Comparison of ENCODE assay signal across 8 cellular contexts in the genomic region with DNA sequence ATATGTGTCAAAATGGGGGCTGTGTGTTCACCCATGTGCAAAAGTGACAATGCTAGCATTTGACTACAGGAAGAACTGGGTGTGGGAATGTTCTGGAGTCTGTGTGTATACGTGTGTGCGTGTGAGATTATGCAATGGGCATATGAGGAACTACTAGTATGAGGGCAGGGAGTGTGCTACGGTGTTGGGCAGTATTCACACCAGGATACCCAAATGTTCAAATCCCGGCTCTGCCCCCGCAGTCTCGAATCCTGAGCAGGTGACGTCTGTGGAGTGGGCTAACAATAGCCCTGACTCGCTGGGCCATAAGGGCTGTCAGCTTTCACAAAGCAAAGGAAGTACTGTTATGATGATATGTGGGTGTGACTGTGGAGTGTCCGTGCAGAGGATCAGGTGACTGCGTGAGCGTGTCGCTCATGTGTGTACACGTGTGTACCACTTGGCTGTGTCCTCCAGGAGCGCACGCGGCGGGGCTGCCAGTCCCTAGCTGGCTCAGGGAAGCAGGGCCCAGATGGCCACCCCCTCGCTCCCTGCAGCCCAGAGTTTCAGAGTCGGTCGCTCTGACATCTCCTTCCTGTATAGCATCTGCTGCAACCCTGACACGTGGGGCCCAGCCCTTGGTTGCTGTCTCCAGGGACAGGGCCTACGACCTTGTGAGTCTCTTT.
A peak's percentile ranks its signal among the peaks of the same experiment; 100 is the strongest.
DNase-seq lines count a peak whose midpoint lies in the region; ATAC-seq and TF ChIP-seq lines count a peak whose summit lies in the region.

No MANE protein-coding gene starts in this region.

- ATAC-seq in GM21526 (IDR thresholded peaks at IDR 0.05; ENCODE audit: low FRiP score, unreplicated experiment), result peak; percentile 76

- intact Hi-C loops in dendritic cell treated with granulocyte-macrophage colony-stimulating factor and Interleukin-4, amounts not matched to agents 40 ng/mL and 50 ng/mL, for 4 days (cut with micrococcal nuclease), result no loop called here

- no peak overlapping the region for H3K27ac ChIP-seq in HL-60 (replicated peaks)

- DNase-seq in NCI-H2107 treated with DMSO at 0.1 percent for 48 hours (lab: John Stamatoyannopoulos, UW; ENCODE audit: unreplicated experiment), result peak; percentile 2
- DNase-seq in NCI-H2107 (lab: John Stamatoyannopoulos, UW), result no peak
- DNase-seq in HL-60 (ENCODE audit: low read depth in 1 of 2, low spot score in 1 of 2), result peak; percentile 50 to 57
- no peak for DNase-seq in NCI-H187 treated with DMSO at 0.1 percent for 48 hours (lab: John Stamatoyannopoulos, UW)
- no peak for DNase-seq in HPDE6-E6E7 (ENCODE audit: extremely low spot score)
- DNase-seq in activated CD8-positive, alpha-beta memory T cell treated with anti-CD3 and anti-CD28 coated beads, Interleukin-2, amount 50 U/mL, for 48 hours, result no peak

- H3K4me3 Mint-ChIP-seq in dendritic cell treated with granulocyte-macrophage colony-stimulating factor and Interleukin-4, amounts not matched to agents 40 ng/mL and 50 ng/mL, for 4 days, result no peak overlapping the region

- peaks cover 21% of the 10 kb centered on the region for H3K27me3 Mint-ChIP-seq in dendritic cell treated with granulocyte-macrophage colony-stimulating factor and Interleukin-4, amounts not matched to agents 40 ng/mL and 50 ng/mL, for 4 days

- H3K9me3 Mint-ChIP-seq in dendritic cell treated with granulocyte-macrophage colony-stimulating factor and Interleukin-4, amounts not matched to agents 40 ng/mL and 50 ng/mL, for 4 days, result no peaks in the 10 kb centered on the region

- H3K4me1 Mint-ChIP-seq in dendritic cell treated with granulocyte-macrophage colony-stimulating factor and Interleukin-4, amounts not matched to agents 40 ng/mL and 50 ng/mL, for 4 days (ENCODE audit: low read depth), result peaks cover 34% of the 10 kb centered on the region

- H3K36me3 Mint-ChIP-seq in dendritic cell treated with granulocyte-macrophage colony-stimulating factor and Interleukin-4, amounts not matched to agents 40 ng/mL and 50 ng/mL, for 4 days (ENCODE audit: low read depth), result no peaks in the 10 kb centered on the region

- H3K27me3 ChIP-seq in HL-60 (ENCODE audit: insufficient read depth, poor library complexity, severe bottlenecking), result no peaks in the 10 kb centered on the region

- peak overlapping the region; percentile 46 for H3K27ac Mint-ChIP-seq in dendritic cell treated with granulocyte-macrophage colony-stimulating factor and Interleukin-4, amounts not matched to agents 40 ng/mL and 50 ng/mL, for 4 days

- TF ChIP-seq CTCF in HL-60 (IDR thresholded peaks at IDR 0.05; ENCODE audit: insufficient read depth, low read length), result no peak

- no peak overlapping the region for H3K4me3 ChIP-seq in HL-60 (replicated peaks; ENCODE audit: insufficient read depth, low read length)

Comparison
In these comparisons a context has a peak if more than half of its experiments do, and no peak if none do; other contexts are left out.
1. DNase-seq: peak in NCI-H2107 treated with DMSO at 0.1 percent for 48 hours (single experiment) and HL-60 (2 of 2); none in NCI-H2107 (single experiment), NCI-H187 treated with DMSO at 0.1 percent for 48 hours (single experiment), HPDE6-E6E7 (single experiment) and activated CD8-positive, alpha-beta memory T cell treated with anti-CD3 and anti-CD28 coated beads, Interleukin-2, amount 50 U/mL, for 48 hours (single experiment).